Comparison of ENCODE assay signal across 19 cellular contexts in genomic region chr6:47195251-47195650, GRCh38.
DNase-seq lines count a peak whose midpoint lies in the region; ATAC-seq, FAIRE-seq and TF ChIP-seq lines count a peak whose summit lies in the region.
"Had no signal": no experiment of that assay in that cellular context is flagged by ENCODE, and none has a peak within 500 bp of the region (broad histone marks: within the 10 kb centered on the region; RNA-seq: fewer than 3 reads in every experiment).

No MANE protein-coding gene starts in this region.

- TF ChIP-seq CTCF in pancreas (IDR thresholded peaks at IDR 0.05) = no peak

- no peaks in the 10 kb centered on the region for H3K9me2 ChIP-seq in Karpas-422 (replicated peaks; ENCODE audit: insufficient read depth, low read length)

- no peak overlapping the region for H3K9ac ChIP-seq in Karpas-422 (ENCODE audit: low read length)
- H3K9ac ChIP-seq: neural progenitor cell had no signal

- no peak overlapping the region for H2AFZ ChIP-seq in Karpas-422 (ENCODE audit: low read length)
- H2AFZ ChIP-seq: neural progenitor cell had no signal

- H3K4me2 ChIP-seq in Karpas-422 (ENCODE audit: low read depth, low read length, poor library complexity, severe bottlenecking) = no peak overlapping the region
- H3K4me2 ChIP-seq: neural progenitor cell had no signal

- intact Hi-C loops in right cardiac atrium (cut with DNase I) (no loop called here), pancreas (cut with DNase I) (no loop called here)

- WGBS in right cardiac atrium = 40% methylated on average over 3 of the region's 3 CpGs
- 72 to 76% methylated on average over 3 of the region's 3 CpGs for WGBS in pancreas, 2 donors

- no peak overlapping the region for H3K4me3 ChIP-seq in right cardiac atrium (ENCODE audit: low read length)
- no peak overlapping the region for H3K4me3 ChIP-seq in pancreas
- no peak overlapping the region for H3K4me3 ChIP-seq in Karpas-422 (ENCODE audit: low read length)
- H3K4me3 ChIP-seq: breast epithelium, left lung, neural progenitor cell, tibial artery had no signal

- H3K36me3 ChIP-seq in pancreas = no peaks in the 10 kb centered on the region
- H3K36me3 ChIP-seq in Karpas-422 (ENCODE audit: insufficient read depth, low read length) = no peaks in the 10 kb centered on the region
- H3K36me3 ChIP-seq: breast epithelium, left lung, neural progenitor cell, tibial artery had no signal

- no peak overlapping the region for H3K27ac ChIP-seq in right cardiac atrium (ENCODE audit: low read length)
- H3K27ac ChIP-seq in pancreas = no peak overlapping the region
- H3K27ac ChIP-seq in Karpas-422 (ENCODE audit: low read length) = no peak overlapping the region
- H3K27ac ChIP-seq: breast epithelium, left lung, neural progenitor cell, tibial artery had no signal

- peaks cover 2% of the 10 kb centered on the region for H3K4me1 ChIP-seq in right cardiac atrium (ENCODE audit: control insufficient read depth, insufficient read depth, low read length)
- H3K4me1 ChIP-seq in pancreas = peaks cover 0 to 3% (median 0%) of the 10 kb centered on the region in 3 donors
- H3K4me1 ChIP-seq in Karpas-422 (ENCODE audit: low read length) = no peaks in the 10 kb centered on the region
- H3K4me1 ChIP-seq: breast epithelium, left lung, neural progenitor cell, tibial artery had no signal

- H3K27me3 ChIP-seq in right cardiac atrium (ENCODE audit: control insufficient read depth, insufficient read depth) = no peaks in the 10 kb centered on the region
- H3K27me3 ChIP-seq in pancreas = no peaks in the 10 kb centered on the region
- no peaks in the 10 kb centered on the region for H3K27me3 ChIP-seq in Karpas-422 (ENCODE audit: low read length)
- H3K27me3 ChIP-seq: breast epithelium, left lung, neural progenitor cell, tibial artery had no signal

- H3K9me3 ChIP-seq in right cardiac atrium (ENCODE audit: control insufficient read depth, low read length) (no peaks in the 10 kb centered on the region), pancreas (no peaks in the 10 kb centered on the region), Karpas-422 (ENCODE audit: low read length) (no peaks in the 10 kb centered on the region)
- H3K9me3 ChIP-seq: breast epithelium, left lung, tibial artery had no signal

- no peak for FAIRE-seq in pancreas (lab: Jason Lieb, UNC)

- H3K79me2 ChIP-seq in Karpas-422 (ENCODE audit: low read length) = no peaks in the 10 kb centered on the region

- H4K20me1 ChIP-seq in Karpas-422 (ENCODE audit: insufficient read depth, low read depth, low read length) = no peaks in the 10 kb centered on the region

- DNase-seq in LHCN-M2 (ENCODE audit: low read depth) (peak; percentile 93), brain pericyte (ENCODE audit: low read depth, low spot score) (peak; percentile 65), right cardiac atrium (peak in 2 of 3 donors; percentile 20 to 50), pancreas (no peak), amniotic stem cell (lab: John Stamatoyannopoulos, UW) (no peak), Karpas-422 (no peak)
- no peak for DNase-seq in activated CD4-positive, CD25-positive, alpha-beta regulatory T cell (lab: John Stamatoyannopoulos, UW)
- DNase-seq: activated CD4-positive, alpha-beta T cell treated with anti-CD3 and anti-CD28 coated beads for 48 hours; activated T-cell treated with anti-CD3 and anti-CD28 coated beads, Interleukin-2, amount 50 U/mL, for 1 hour; DND-41; hippocampal formation; left lung; NCI-H1105 treated with DMSO at 0.1 percent for 48 hours; SIG-M5; stimulated activated CD4-positive, alpha-beta T cell treated with anti-CD3 and anti-CD28 coated beads, Interleukin-4, amount 100 ng/mL, for 4 hours; tibial artery had no signal

- ATAC-seq in right cardiac atrium (no peak), pancreas (peak in 3 of 4 donors; percentile 22 to 45 (median 37)), HG03095 (IDR thresholded peaks at IDR 0.05; ENCODE audit: unreplicated experiment) (no peak)
- ATAC-seq: left lung had no signal

Comparison
In these comparisons a context has a peak if more than half of its experiments do, and no peak if none do; other contexts are left out.
1. DNase-seq: peak in LHCN-M2 (single experiment), brain pericyte (single experiment) and right cardiac atrium (2 of 3); none in pancreas (0 of 6), amniotic stem cell (single experiment), activated CD4-positive, CD25-positive, alpha-beta regulatory T cell (0 of 4) and Karpas-422 (single experiment).
2. ATAC-seq: peak in pancreas (3 of 4); none in right cardiac atrium (0 of 2) and HG03095 (single experiment).